1 cellular context compared by ENCODE assay signal in the genomic region with DNA sequence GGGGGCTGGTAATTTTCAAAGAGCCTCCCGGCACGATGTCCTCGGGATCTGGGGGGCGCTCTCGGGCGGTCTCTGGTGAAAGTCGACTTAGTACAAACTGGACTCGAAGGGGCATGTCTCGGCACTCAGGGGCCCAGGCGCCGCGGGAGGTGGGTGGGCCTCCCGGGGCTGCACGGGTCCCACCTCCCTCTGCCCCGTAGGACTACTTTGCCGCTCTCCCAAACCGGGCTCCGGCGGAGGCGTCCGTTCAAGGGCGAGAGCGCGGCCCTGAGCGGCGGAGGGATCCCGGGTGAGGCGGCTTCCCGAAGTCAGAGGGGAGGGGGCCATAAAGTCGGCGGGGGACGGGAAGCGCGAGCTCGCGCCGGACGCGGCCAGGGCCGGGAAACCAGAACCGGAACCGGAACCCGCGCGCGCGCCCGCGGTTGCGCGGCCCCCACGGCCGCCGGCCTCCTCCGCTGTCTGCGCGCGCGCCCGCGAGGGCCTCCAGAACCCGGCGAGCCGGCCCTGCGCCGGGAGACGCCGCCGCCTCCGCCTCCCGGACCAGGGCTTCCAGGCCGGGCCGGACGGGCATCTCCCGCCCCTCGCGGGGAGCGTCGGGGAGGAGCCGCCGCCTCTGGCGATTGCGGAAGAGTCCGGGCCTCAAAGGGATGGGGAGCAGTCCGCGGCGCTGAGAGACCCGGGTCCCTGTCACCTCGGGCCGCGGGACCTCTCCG.
TF ChIP-seq lines count a peak whose summit lies in the region.

A gene with protein sequence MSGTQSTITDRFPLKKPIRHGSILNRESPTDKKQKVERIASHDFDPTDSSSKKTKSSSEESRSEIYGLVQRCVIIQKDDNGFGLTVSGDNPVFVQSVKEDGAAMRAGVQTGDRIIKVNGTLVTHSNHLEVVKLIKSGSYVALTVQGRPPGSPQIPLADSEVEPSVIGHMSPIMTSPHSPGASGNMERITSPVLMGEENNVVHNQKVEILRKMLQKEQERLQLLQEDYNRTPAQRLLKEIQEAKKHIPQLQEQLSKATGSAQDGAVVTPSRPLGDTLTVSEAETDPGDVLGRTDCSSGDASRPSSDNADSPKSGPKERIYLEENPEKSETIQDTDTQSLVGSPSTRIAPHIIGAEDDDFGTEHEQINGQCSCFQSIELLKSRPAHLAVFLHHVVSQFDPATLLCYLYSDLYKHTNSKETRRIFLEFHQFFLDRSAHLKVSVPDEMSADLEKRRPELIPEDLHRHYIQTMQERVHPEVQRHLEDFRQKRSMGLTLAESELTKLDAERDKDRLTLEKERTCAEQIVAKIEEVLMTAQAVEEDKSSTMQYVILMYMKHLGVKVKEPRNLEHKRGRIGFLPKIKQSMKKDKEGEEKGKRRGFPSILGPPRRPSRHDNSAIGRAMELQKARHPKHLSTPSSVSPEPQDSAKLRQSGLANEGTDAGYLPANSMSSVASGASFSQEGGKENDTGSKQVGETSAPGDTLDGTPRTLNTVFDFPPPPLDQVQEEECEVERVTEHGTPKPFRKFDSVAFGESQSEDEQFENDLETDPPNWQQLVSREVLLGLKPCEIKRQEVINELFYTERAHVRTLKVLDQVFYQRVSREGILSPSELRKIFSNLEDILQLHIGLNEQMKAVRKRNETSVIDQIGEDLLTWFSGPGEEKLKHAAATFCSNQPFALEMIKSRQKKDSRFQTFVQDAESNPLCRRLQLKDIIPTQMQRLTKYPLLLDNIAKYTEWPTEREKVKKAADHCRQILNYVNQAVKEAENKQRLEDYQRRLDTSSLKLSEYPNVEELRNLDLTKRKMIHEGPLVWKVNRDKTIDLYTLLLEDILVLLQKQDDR (N-terminal part only) (plus strand): TSS at position 486 of the 713 bp plus-strand sequence. CDS start 831 bp downstream, outside the sequence.

TF ChIP-seq in HEK293, 187 proteins besides CTCF, POLR2A, EP300 and RAD21 (continued from another document):
- TF ChIP-seq ZNF645 (tag by site-specific recombination; IDR thresholded peaks at IDR 0.05) (no peak), ZNF560 (tag by site-specific recombination; IDR thresholded peaks at IDR 0.05; ENCODE audit: borderline replicate concordance) (no peak), ZNF664 (tag by site-specific recombination; IDR thresholded peaks at IDR 0.05) (peak; percentile 55; the same call in 1 of the 2 replicates), BCL11A (tag by site-specific recombination; IDR thresholded peaks at IDR 0.05; ENCODE audit: low read depth) (peak; percentile 74), SCRT1 (tag by site-specific recombination; IDR thresholded peaks at IDR 0.05; ENCODE audit: borderline replicate concordance) (no peak), ZNF302 (tag by site-specific recombination; IDR thresholded peaks at IDR 0.05; ENCODE audit: low read depth) (no peak), ZNF549 (tag by site-specific recombination; IDR thresholded peaks at IDR 0.05) (no peak), ZNF184 (tag by site-specific recombination; IDR thresholded peaks at IDR 0.05) (0 out of 2 replicates have a peak, but pooled peaks have one; percentile 70), ZNF624 (tag by site-specific recombination; IDR thresholded peaks at IDR 0.05) (no peak), PRDM1 (tag by site-specific recombination; IDR thresholded peaks at IDR 0.05) (peak; percentile 69), ZNF121 (tag by site-specific recombination; IDR thresholded peaks at IDR 0.05) (peak; percentile 47; the same call in 1 of the 2 replicates), ZNF704 (tag by site-specific recombination; IDR thresholded peaks at IDR 0.05) (no peak), SALL2 (tag by site-specific recombination; IDR thresholded peaks at IDR 0.05; ENCODE audit: borderline replicate concordance) (peak; percentile 89; the same call in 1 of the 2 replicates), OVOL3 (tag by site-specific recombination; IDR thresholded peaks at IDR 0.05) (0 out of 2 replicates have a peak, but pooled peaks have one; percentile 53), TSHZ1 (tag by site-specific recombination; IDR thresholded peaks at IDR 0.05; ENCODE audit: borderline replicate concordance) (peak; percentile 85), PRDM4 (tag by site-specific recombination; IDR thresholded peaks at IDR 0.05) (peak; percentile 81), ZNF792 (tag by site-specific recombination; IDR thresholded peaks at IDR 0.05) (0 out of 2 replicates have a peak, but pooled peaks have one; percentile 50), ZNF292 (tag by site-specific recombination; IDR thresholded peaks at IDR 0.05; ENCODE audit: borderline replicate concordance, low read depth) (no peak), YY1 (tag by site-specific recombination; IDR thresholded peaks at IDR 0.05) (peak; percentile 70; the same call in 1 of the 2 replicates), ZNF76 (tag by site-specific recombination; IDR thresholded peaks at IDR 0.05; ENCODE audit: borderline replicate concordance, low read depth) (peak; percentile 72), ZFP37 (tag by site-specific recombination; IDR thresholded peaks at IDR 0.05) (peak; percentile 95)
